1 cellular context compared by ENCODE assay signal in the genomic region with DNA sequence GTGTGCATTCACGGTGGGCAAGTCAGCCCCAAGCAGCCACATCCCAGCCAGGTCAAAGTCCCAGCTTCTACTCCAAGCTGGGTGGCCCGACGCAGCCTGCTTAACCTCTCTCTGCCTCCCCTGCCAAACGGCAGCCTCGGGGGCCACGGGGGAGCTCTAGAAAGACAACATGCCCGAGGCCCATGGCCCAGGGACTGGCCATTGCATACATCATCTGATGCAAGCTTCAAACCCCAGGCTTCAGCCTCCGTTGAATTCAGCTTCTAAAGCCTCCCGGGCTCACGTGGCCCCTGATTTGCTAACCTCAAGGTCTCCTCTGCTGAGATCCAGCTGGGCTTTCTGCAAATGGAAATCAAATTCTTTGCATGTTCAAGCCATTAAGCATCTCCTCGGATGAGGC.
TF ChIP-seq lines count a peak whose summit lies in the region.

No MANE protein-coding gene starts in this region.

TF ChIP-seq in HepG2, 621 proteins besides CTCF, POLR2A, EP300 and RAD21 (continued from another document):
- TF ChIP-seq ZNF281 (CRISPR knock-in tag; IDR thresholded peaks at IDR 0.05; ENCODE audit: borderline replicate concordance) (no peak), MTF2 (CRISPR knock-in tag; IDR thresholded peaks at IDR 0.05; ENCODE audit: borderline replicate concordance) (no peak), PATZ1 (CRISPR knock-in tag; IDR thresholded peaks at IDR 0.05) (peak; percentile 33; the same call in 1 of the 2 replicates), EED (CRISPR knock-in tag; IDR thresholded peaks at IDR 0.05) (no peak), NR2F2 (IDR thresholded peaks at IDR 0.05; ENCODE audit: borderline replicate concordance, low read depth) (no peak), ZNF768 (CRISPR knock-in tag; IDR thresholded peaks at IDR 0.05) (peak; percentile 92), HOXA9 (CRISPR knock-in tag; IDR thresholded peaks at IDR 0.05; ENCODE audit: borderline replicate concordance) (no peak), ZNF687 (CRISPR knock-in tag; IDR thresholded peaks at IDR 0.05) (0 out of 2 replicates have a peak, but pooled peaks have one; percentile 21), ZNF607 (CRISPR knock-in tag; IDR thresholded peaks at IDR 0.05; ENCODE audit: borderline replicate concordance) (no peak), GATAD1 (CRISPR knock-in tag; IDR thresholded peaks at IDR 0.05) (no peak), ZXDC (CRISPR knock-in tag; IDR thresholded peaks at IDR 0.05) (no peak), GLMP (CRISPR knock-in tag; IDR thresholded peaks at IDR 0.05; ENCODE audit: borderline replicate concordance) (no peak), RELA (CRISPR knock-in tag; IDR thresholded peaks at IDR 0.05) (no peak)
- TF ChIP-seq, protein P1, sequence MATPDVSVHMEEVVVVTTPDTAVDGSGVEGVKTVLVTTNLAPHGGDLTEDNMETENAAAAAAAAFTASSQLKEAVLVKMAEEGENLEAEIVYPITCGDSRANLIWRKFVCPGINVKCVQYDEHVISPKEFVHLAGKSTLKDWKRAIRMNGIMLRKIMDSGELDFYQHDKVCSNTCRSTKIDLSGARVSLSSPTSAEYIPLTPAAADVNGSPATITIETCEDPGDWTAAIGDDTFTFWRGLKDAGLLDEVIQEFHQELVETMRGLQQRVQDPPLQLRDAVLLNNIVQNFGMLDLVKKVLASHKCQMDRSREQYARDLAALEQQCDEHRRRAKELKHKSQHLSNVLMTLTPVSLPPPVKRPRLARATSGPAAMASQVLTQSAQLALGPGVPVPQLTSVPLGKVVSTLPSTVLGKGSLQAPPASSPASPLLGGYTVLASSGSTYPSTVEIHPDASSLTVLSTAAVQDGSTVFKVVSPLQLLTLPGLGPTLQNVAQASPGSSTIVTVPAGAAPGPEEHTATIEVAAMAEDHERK (CRISPR knock-in tag; IDR thresholded peaks at IDR 0.05; ENCODE audit: low read depth) = no peak
